Comparison of ENCODE assay signal across 8 cellular contexts in genomic region chr10:28677889-28678686, GRCh38. TPM values are rescaled to one million over a fixed set of nuclear protein-coding genes. Genes with fewer than 3 reads are reported as not detected.
A peak's percentile ranks its signal among the peaks of the same experiment; 100 is the strongest.
DNase-seq lines count a peak whose midpoint lies in the region; ATAC-seq and TF ChIP-seq lines count a peak whose summit lies in the region.

No MANE protein-coding gene starts in this region.

- H3K4me1 ChIP-seq in vagina: peaks cover 25% of the 10 kb centered on the region

- H3K4me3 ChIP-seq in HL-60 (replicated peaks; ENCODE audit: insufficient read depth, low read length) (peak overlapping the region; percentile 49), vagina (peak overlapping the region; percentile 53 to 67)

- H3K36me3 ChIP-seq in vagina: no peaks in the 10 kb centered on the region

- TF ChIP-seq CTCF in HL-60 (IDR thresholded peaks at IDR 0.05; ENCODE audit: insufficient read depth, low read length) (no peak), vagina (IDR thresholded peaks at IDR 0.05) (no peak)

- no peaks in the 10 kb centered on the region for H3K9me3 ChIP-seq in vagina

- no peak for TF ChIP-seq POLR2A in vagina (IDR thresholded peaks at IDR 0.05)

- H3K27me3 ChIP-seq in HL-60 (ENCODE audit: insufficient read depth, poor library complexity, severe bottlenecking) (no peaks in the 10 kb centered on the region), vagina (no peaks in the 10 kb centered on the region)

- peak overlapping the region; percentile 78 for H3K27ac ChIP-seq in HL-60 (replicated peaks)
- H3K27ac ChIP-seq in vagina: peak overlapping the region; percentile 75

- intact Hi-C loops in vagina (cut with DNase I): loop anchor here (5.0 to 10.0 kb wide), 2 partner anchors 129 to 307 kb away; no protein-coding TSS in a partner anchor

- ATAC-seq in esophagus mucosa: peak; percentile 9
- ATAC-seq in HG03280 (IDR thresholded peaks at IDR 0.05; ENCODE audit: unreplicated experiment): no peak

- DNase-seq in ELR (ENCODE audit: low read depth) (peak; percentile 56), HL-60 (ENCODE audit: low read depth in 1 of 2, low spot score in 1 of 2) (peak in 1 of 2 experiments; percentile 35), myocyte (ENCODE audit: low read depth) (peak; percentile 21), vagina (ENCODE audit: extremely low spot score in 2 of 2) (no peak), NCI-H1436 treated with DMSO at 0.1 percent for 48 hours (lab: John Stamatoyannopoulos, UW) (no peak)
- DNase-seq in activated CD8-positive, alpha-beta memory T cell treated with anti-CD3 and anti-CD28 coated beads, Interleukin-2, amount 50 U/mL, for 4 hours: peak; percentile 25

RNA-seq across cellular contexts. Expression of gene BAMBI, which starts 0.8 kb away (rescaled TPM):
- total RNA-seq in esophagus mucosa: 6.5 TPM
- total RNA-seq in myocyte: 0.47 and 4.6 TPM in 2 replicates
- 5.0 TPM for polyA plus RNA-seq in myocyte (2012)
- total RNA-seq in vagina: 10.8 TPM

Comparison
In these comparisons a context has a peak if more than half of its experiments do, and no peak if none do; other contexts are left out.
1. DNase-seq: peak in ELR (single experiment), activated CD8-positive, alpha-beta memory T cell treated with anti-CD3 and anti-CD28 coated beads, Interleukin-2, amount 50 U/mL, for 4 hours (single experiment) and myocyte (single experiment); none in vagina (0 of 2) and NCI-H1436 treated with DMSO at 0.1 percent for 48 hours (single experiment).